ENCODE assay signal across 30 cellular contexts in the genomic region with DNA sequence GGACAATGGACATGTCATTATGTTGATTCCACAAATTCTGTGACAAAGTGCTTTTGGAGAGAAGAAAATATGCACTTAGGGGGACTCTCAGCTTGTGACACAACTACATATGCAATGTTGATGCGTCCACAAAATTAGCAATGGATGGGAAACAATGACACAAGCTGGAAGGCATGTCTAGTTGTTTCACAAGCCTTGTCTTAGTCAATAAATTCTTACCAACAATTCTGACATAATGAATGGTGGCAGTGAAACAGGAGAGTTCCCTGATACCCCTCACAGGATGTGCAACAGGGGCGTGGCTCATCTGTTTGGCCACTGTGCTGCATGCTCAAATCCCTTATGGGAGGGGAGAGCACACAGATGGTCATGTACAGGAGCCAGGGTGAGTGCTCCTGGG.
"Had no signal": no experiment of that assay in that cellular context is flagged by ENCODE, and none has a peak within 500 bp of the region (broad histone marks: within the 10 kb centered on the region; RNA-seq: fewer than 3 reads in every experiment).

No MANE protein-coding gene starts in this region.

- H3K27me3 ChIP-seq: neural progenitor cell, ovary, right lobe of liver, sigmoid colon, spleen, suprapubic skin, testis, tibial artery, uterus had no signal

- H3K4me2 ChIP-seq: neural progenitor cell had no signal

- H3K4me1 ChIP-seq: neural progenitor cell, parathyroid adenoma, psoas muscle, right lobe of liver, sigmoid colon, spleen, suprapubic skin, testis, uterus had no signal

- DNase-seq: naive thymus-derived CD4-positive, alpha-beta T cell; natural killer cell; occipital lobe; ovary; posterior cingulate gyrus; psoas muscle; right cardiac atrium; right lobe of liver; sigmoid colon; small intestine; spleen; stimulated activated CD4-positive, alpha-beta T cell treated with anti-CD3 and anti-CD28 coated beads, Interleukin-12 subunit alpha, Interleukin-12 subunit beta, amount 100 ng/mL, for 4 hours; stimulated activated CD4-positive, alpha-beta T cell treated with anti-CD3 and anti-CD28 coated beads, Interleukin-1b, Interleukin-23, amount 100 ng/mL, for 48 hours; stimulated activated CD4-positive, alpha-beta T cell treated with anti-CD3 and anti-CD28 coated beads, Interleukin-4, amount 100 ng/mL, for 1 hour; stimulated activated CD4-positive, alpha-beta T cell treated with anti-CD3 and anti-CD28 coated beads, Interleukin-4, amount 100 ng/mL, for 4 hours; stimulated activated CD8-positive, alpha-beta memory T cell treated with anti-CD3 and anti-CD28 coated beads, Interleukin-4, amount 100 ng/mL, for 48 hours; stimulated activated naive CD4-positive, alpha-beta T cell; stimulated activated naive CD8-positive, alpha-beta T cell treated with anti-CD3 and anti-CD28 coated beads, Interleukin-15, amount 100 ng/mL, for 72 hours; stimulated activated naive CD8-positive, alpha-beta T cell treated with anti-CD3 and anti-CD28 coated beads, Interleukin-15, Interleukin-2, amounts not matched to agents 100 U/mL and 50 U/mL, for 24 hours; substantia nigra; testis; tibial artery; uterus had no signal

- H3K9me3 ChIP-seq: ovary, right lobe of liver, testis, uterus had no signal

- H3K9ac ChIP-seq: neural progenitor cell, parathyroid adenoma had no signal

- H3K4me3 Mint-ChIP-seq: naive thymus-derived CD4-positive, alpha-beta T cell; natural killer cell; nephron; neural progenitor cell; stimulated activated memory B cell treated with anti-CD40 and anti-IgM and Interleukin-4, amounts not matched to agents 10 μg/mL and 1 μg/mL and 100 μg/mL, for 72 hours; stimulated activated naive CD8-positive, alpha-beta T cell treated with anti-CD3 and anti-CD28 coated beads, Interleukin-15, amount 100 ng/mL, for 72 hours; type B pancreatic cell had no signal

- H3K4me3 ChIP-seq: neural progenitor cell, ovary, psoas muscle, right lobe of liver, sigmoid colon, spleen, suprapubic skin, testis, tibial artery, uterus had no signal

- H3K27ac ChIP-seq: neural progenitor cell, ovary, parathyroid adenoma, psoas muscle, right lobe of liver, sigmoid colon, spleen, suprapubic skin, testis, tibial artery, uterus had no signal

- H3K36me3 ChIP-seq: neural progenitor cell, ovary, right lobe of liver, sigmoid colon, spleen, suprapubic skin, tibial artery, uterus had no signal

- H3K79me2 ChIP-seq: parathyroid adenoma had no signal

- H3K9me3 Mint-ChIP-seq: type B pancreatic cell had no signal

- H2AFZ ChIP-seq: neural progenitor cell, parathyroid adenoma had no signal

- H3K4me1 Mint-ChIP-seq: naive thymus-derived CD4-positive, alpha-beta T cell; natural killer cell; neural progenitor cell; stimulated activated memory B cell treated with anti-CD40 and anti-IgM and Interleukin-4, amounts not matched to agents 10 μg/mL and 1 μg/mL and 100 μg/mL, for 72 hours; stimulated activated naive CD8-positive, alpha-beta T cell treated with anti-CD3 and anti-CD28 coated beads, Interleukin-15, amount 100 ng/mL, for 72 hours had no signal

- H3K27me3 Mint-ChIP-seq: progenitor cell of endocrine pancreas; stimulated activated memory B cell treated with anti-CD40 and anti-IgM and Interleukin-4, amounts not matched to agents 10 μg/mL and 1 μg/mL and 100 μg/mL, for 72 hours; stimulated activated naive CD8-positive, alpha-beta T cell treated with anti-CD3 and anti-CD28 coated beads, Interleukin-15, amount 100 ng/mL, for 72 hours; type B pancreatic cell had no signal

- FAIRE-seq: small intestine had no signal

- H3K27ac Mint-ChIP-seq: naive thymus-derived CD4-positive, alpha-beta T cell; natural killer cell; nephron; neural progenitor cell; progenitor cell of endocrine pancreas; stimulated activated memory B cell treated with anti-CD40 and anti-IgM and Interleukin-4, amounts not matched to agents 10 μg/mL and 1 μg/mL and 100 μg/mL, for 72 hours; stimulated activated naive CD8-positive, alpha-beta T cell treated with anti-CD3 and anti-CD28 coated beads, Interleukin-15, amount 100 ng/mL, for 72 hours; type B pancreatic cell had no signal

- H3K36me3 Mint-ChIP-seq: naive thymus-derived CD4-positive, alpha-beta T cell; neural progenitor cell; stimulated activated memory B cell treated with anti-CD40 and anti-IgM and Interleukin-4, amounts not matched to agents 10 μg/mL and 1 μg/mL and 100 μg/mL, for 72 hours; type B pancreatic cell had no signal
